18 cellular contexts compared by ENCODE assay signal in the genomic region with DNA sequence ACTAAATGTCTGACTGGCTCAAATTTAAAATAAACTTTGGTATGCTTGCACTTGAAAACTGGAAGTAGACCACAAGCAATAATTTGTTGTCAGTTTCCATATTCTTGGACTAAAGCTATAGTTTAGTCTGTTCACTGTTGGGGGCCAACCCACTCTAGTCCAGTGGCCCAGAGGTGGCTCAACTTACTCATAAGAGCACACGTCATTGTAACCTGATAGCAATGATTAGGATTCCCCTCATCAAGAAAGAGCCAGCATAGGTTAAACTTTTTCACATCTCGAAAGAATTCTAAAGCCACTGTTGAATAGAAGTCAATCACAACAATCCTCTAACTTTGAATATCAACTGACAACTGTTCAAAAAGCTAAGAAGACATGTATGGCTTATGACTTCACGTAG.
"Had no signal": no experiment of that assay in that cellular context is flagged by ENCODE, and none has a peak within 500 bp of the region (broad histone marks: within the 10 kb centered on the region; RNA-seq: fewer than 3 reads in every experiment).

No MANE protein-coding gene starts in this region.

- DNase-seq: effector memory CD8-positive, alpha-beta T cell; foreskin keratinocyte; left colon; mesendoderm; naive thymus-derived CD4-positive, alpha-beta T cell; psoas muscle; sigmoid colon; stimulated activated CD4-positive, alpha-beta T cell treated with anti-CD3 and anti-CD28 coated beads, Interleukin-12 subunit alpha, Interleukin-12 subunit beta, amount 100 ng/mL, for 4 hours; stimulated activated naive CD4-positive, alpha-beta T cell; stomach; substantia nigra; transverse colon had no signal

- H3K27me3 Mint-ChIP-seq: dendritic cell treated with granulocyte-macrophage colony-stimulating factor and Interleukin-4, amounts not matched to agents 40 ng/mL and 50 ng/mL, for 4 days had no signal

- H3K4me1 Mint-ChIP-seq: naive thymus-derived CD4-positive, alpha-beta T cell had no signal

- H3K27ac Mint-ChIP-seq: dendritic cell treated with granulocyte-macrophage colony-stimulating factor and Interleukin-4, amounts not matched to agents 40 ng/mL and 50 ng/mL, for 4 days; effector memory CD8-positive, alpha-beta T cell; naive thymus-derived CD4-positive, alpha-beta T cell had no signal

- H3K27me3 ChIP-seq: esophagus muscularis mucosa, foreskin keratinocyte, neutrophil, sigmoid colon, stomach, transverse colon had no signal

- H3K36me3 Mint-ChIP-seq: naive thymus-derived CD4-positive, alpha-beta T cell had no signal

- H3K9me3 ChIP-seq: esophagus muscularis mucosa, neutrophil, psoas muscle, sigmoid colon, stomach, thoracic aorta, transverse colon had no signal

- H3K4me3 Mint-ChIP-seq: dendritic cell treated with granulocyte-macrophage colony-stimulating factor and Interleukin-4, amounts not matched to agents 40 ng/mL and 50 ng/mL, for 4 days; effector memory CD8-positive, alpha-beta T cell; naive thymus-derived CD4-positive, alpha-beta T cell had no signal

- ATAC-seq: effector memory CD8-positive, alpha-beta T cell; foreskin keratinocyte; left colon; naive thymus-derived CD4-positive, alpha-beta T cell; psoas muscle had no signal

- H3K27ac ChIP-seq: epithelial cell of prostate, esophagus muscularis mucosa, foreskin keratinocyte, neutrophil, psoas muscle, sigmoid colon, skin epidermis, stomach, thoracic aorta, transverse colon had no signal

- H3K4me1 ChIP-seq: foreskin keratinocyte, psoas muscle, transverse colon had no signal

- H3K36me3 ChIP-seq: neutrophil, stomach, thoracic aorta, transverse colon had no signal

- H3K4me3 ChIP-seq: esophagus muscularis mucosa, psoas muscle, sigmoid colon, skin epidermis, stomach, thoracic aorta, transverse colon had no signal

- H3K9me3 Mint-ChIP-seq: dendritic cell treated with granulocyte-macrophage colony-stimulating factor and Interleukin-4, amounts not matched to agents 40 ng/mL and 50 ng/mL, for 4 days had no signal
